ENCODE assay signal across 20 cellular contexts in the genomic region with DNA sequence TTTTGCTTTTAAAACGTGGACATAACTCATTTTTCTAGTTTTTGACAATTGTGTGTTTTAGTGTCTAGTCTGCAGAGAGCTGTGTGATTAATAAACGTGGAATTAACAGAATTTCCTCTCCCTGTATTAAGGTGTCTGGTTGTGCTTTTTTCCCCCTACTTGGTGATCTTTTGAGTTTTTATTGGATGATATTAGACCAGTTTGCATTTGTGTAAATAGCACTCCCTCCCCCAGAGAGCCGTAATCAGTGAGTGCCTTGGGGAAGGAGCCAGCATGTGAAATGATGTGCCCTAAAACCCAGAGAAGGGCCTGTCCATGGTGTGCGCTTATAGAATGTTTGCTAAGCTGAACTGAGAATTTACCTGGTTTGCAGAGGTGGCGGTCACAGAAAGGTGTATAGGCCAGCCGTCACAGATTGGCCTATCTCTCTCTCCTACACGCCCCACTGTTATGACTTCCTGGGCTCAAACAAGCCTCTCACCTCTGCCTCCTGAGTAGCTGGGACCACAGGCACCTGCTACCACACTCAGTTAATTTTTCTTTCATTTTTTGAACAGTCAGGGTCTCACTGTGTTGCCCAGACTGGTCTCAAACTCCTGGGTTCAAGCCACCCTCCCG.
"Had no signal": no experiment of that assay in that cellular context is flagged by ENCODE, and none has a peak within 500 bp of the region (broad histone marks: within the 10 kb centered on the region; RNA-seq: fewer than 3 reads in every experiment).

No MANE protein-coding gene starts in this region.

- H3K4me3 ChIP-seq: ascending aorta, gastroesophageal sphincter, spleen, upper lobe of left lung had no signal

- ATAC-seq: activated CD8-positive, alpha-beta memory T cell treated with anti-CD3 and anti-CD28 coated beads, Interleukin-2, amount 10 ng/mL, durations not matched to agents 7 days and 5 days; activated CD8-positive, alpha-beta T cell treated with anti-CD3 and anti-CD28 coated beads for 36 hours; activated naive CD4-positive, alpha-beta T cell treated with anti-CD3 and anti-CD28 coated beads, Interleukin-2, amount 50 U/mL, for 72 hours; gastroesophageal sphincter; left ventricle myocardium superior; natural killer cell had no signal

- H3K4me1 ChIP-seq: ascending aorta, gastroesophageal sphincter, spleen, upper lobe of left lung had no signal

- H3K27ac ChIP-seq: ascending aorta, gastroesophageal sphincter, spleen, upper lobe of left lung, WERI-Rb-1 had no signal

- H3K27me3 ChIP-seq: ascending aorta, gastroesophageal sphincter, spleen, upper lobe of left lung had no signal

- H3K9me3 ChIP-seq: ascending aorta, gastroesophageal sphincter, spleen, upper lobe of left lung had no signal

- DNase-seq: activated CD4-positive, alpha-beta T cell treated with anti-CD3 and anti-CD28 coated beads, Interleukin-2, amount 10 ng/mL, durations not matched to agents 7 days and 5 days; activated CD4-positive, CD25-positive, alpha-beta regulatory T cell treated with anti-CD3 and anti-CD28 coated beads, Interleukin-2, amount 50 U/mL, for 72 hours; activated CD8-positive, alpha-beta memory T cell treated with anti-CD3 and anti-CD28 coated beads, Interleukin-2, amount 10 ng/mL, durations not matched to agents 7 days and 5 days; activated CD8-positive, alpha-beta T cell treated with anti-CD3 and anti-CD28 coated beads for 36 hours; activated gamma-delta T cell; cortex of kidney; endodermal cell; head of caudate nucleus; hypothalamus; left ventricle myocardium superior; natural killer cell; retina; spleen; stimulated activated CD4-positive, alpha-beta T cell treated with anti-CD3 and anti-CD28 coated beads, Interleukin-4, amount 100 ng/mL, for 1 hour; stimulated activated naive CD4-positive, alpha-beta T cell treated with Interleukin-2 at 50 U/mL for 16 hours; upper lobe of left lung; WERI-Rb-1 had no signal
